Comparison of ENCODE assay signal across 1 cellular context in genomic region chr10:60521974-60522405, GRCh38.
TF ChIP-seq lines count a peak whose summit lies in the region.

No MANE protein-coding gene starts in this region.

TF ChIP-seq in HEK293, 187 proteins besides CTCF, POLR2A, EP300 and RAD21 (continued from another document and continues in another):
- TF ChIP-seq INSM2 (tag by site-specific recombination; IDR thresholded peaks at IDR 0.05) (peak; percentile 78), ZNF843 (tag by site-specific recombination; IDR thresholded peaks at IDR 0.05) (peak; percentile 87), ZNF341 (tag by site-specific recombination; IDR thresholded peaks at IDR 0.05; ENCODE audit: low read depth) (no peak), ZNF639 (tag by site-specific recombination; IDR thresholded peaks at IDR 0.05) (no peak), ZBTB1 (tag by site-specific recombination; IDR thresholded peaks at IDR 0.05) (no peak), ZXDB (tag by site-specific recombination; IDR thresholded peaks at IDR 0.05) (peak; percentile 87; the same call in 1 of the 2 replicates), PATZ1 (tag by site-specific recombination; IDR thresholded peaks at IDR 0.05) (0 out of 2 replicates have a peak, but pooled peaks have one; percentile 18), ZNF366 (tag by site-specific recombination; conservative IDR thresholded peaks at IDR 0.05) (peak; percentile 53; the same call in 1 of the 2 replicates), BCL11B (tag by site-specific recombination; IDR thresholded peaks at IDR 0.05; ENCODE audit: low read depth) (0 out of 2 replicates have a peak, but pooled peaks have one; percentile 64), ZNF561 (tag by site-specific recombination; IDR thresholded peaks at IDR 0.05; ENCODE audit: borderline replicate concordance) (peak; percentile 47; the same call in 1 of the 2 replicates), GLIS2 (tag by site-specific recombination; IDR thresholded peaks at IDR 0.05) (no peak), ZNF184 (tag by site-specific recombination; IDR thresholded peaks at IDR 0.05) (peak; percentile 72; the same call in 1 of the 2 replicates), ZBTB8A (tag by site-specific recombination; IDR thresholded peaks at IDR 0.05) (peak; percentile 61), TRIM28 (IDR thresholded peaks at IDR 0.05; ENCODE audit: borderline replicate concordance, low read length) (0 out of 2 replicates have a peak, but pooled peaks have one; percentile 34), ZNF600 (tag by site-specific recombination; IDR thresholded peaks at IDR 0.05) (0 out of 2 replicates have a peak, but pooled peaks have one; percentile 19), ZNF692 (tag by site-specific recombination; IDR thresholded peaks at IDR 0.05) (0 out of 2 replicates have a peak, but pooled peaks have one; percentile 35), AEBP2 (tag by site-specific recombination; IDR thresholded peaks at IDR 0.05; ENCODE audit: borderline replicate concordance) (no peak), KLF7 (tag by site-specific recombination; IDR thresholded peaks at IDR 0.05; ENCODE audit: borderline replicate concordance) (no peak), ZNF791 (tag by site-specific recombination; IDR thresholded peaks at IDR 0.05) (no peak), ZIC2 (tag by site-specific recombination; IDR thresholded peaks at IDR 0.05) (peak; percentile 73), ZNF624 (tag by site-specific recombination; IDR thresholded peaks at IDR 0.05) (no peak), ZNF449 (tag by site-specific recombination; IDR thresholded peaks at IDR 0.05) (peak; percentile 76), ZNF133 (tag by site-specific recombination; IDR thresholded peaks at IDR 0.05) (no peak), ZFP37 (tag by site-specific recombination; IDR thresholded peaks at IDR 0.05) (no peak), BCL6B (tag by site-specific recombination; IDR thresholded peaks at IDR 0.05) (no peak), KLF17 (tag by site-specific recombination; IDR thresholded peaks at IDR 0.05) (no peak), ZNF335 (tag by site-specific recombination; conservative IDR thresholded peaks at IDR 0.05) (no peak), ZNF266 (tag by site-specific recombination; IDR thresholded peaks at IDR 0.05; ENCODE audit: low read depth) (no peak), KLF10 (tag by site-specific recombination; IDR thresholded peaks at IDR 0.05) (peak; percentile 47; the same call in 1 of the 2 replicates), ZNF629 (tag by site-specific recombination; IDR thresholded peaks at IDR 0.05) (peak; percentile 90), ZSCAN23 (tag by site-specific recombination; IDR thresholded peaks at IDR 0.05) (no peak), SP7 (tag by site-specific recombination; IDR thresholded peaks at IDR 0.05) (peak; percentile 78), ZNF529 (tag by site-specific recombination; IDR thresholded peaks at IDR 0.05; ENCODE audit: insufficient replicate concordance) (no peak), FEZF1 (tag by site-specific recombination; IDR thresholded peaks at IDR 0.05) (peak; percentile 91), ZNF350 (tag by site-specific recombination; IDR thresholded peaks at IDR 0.05) (no peak), OSR2 (tag by site-specific recombination; IDR thresholded peaks at IDR 0.05) (peak; percentile 91), ZEB2 (tag by site-specific recombination; IDR thresholded peaks at IDR 0.05) (peak; percentile 62; the same call in 1 of the 2 replicates), ELK4 (IDR thresholded peaks at IDR 0.05; ENCODE audit: borderline replicate concordance, low read depth, low read length) (no peak), ZNF580 (tag by site-specific recombination; IDR thresholded peaks at IDR 0.05) (peak; percentile 46; the same call in 1 of the 2 replicates), ZNF596 (tag by site-specific recombination; IDR thresholded peaks at IDR 0.05) (no peak), ZBTB49 (tag by site-specific recombination; IDR thresholded peaks at IDR 0.05; ENCODE audit: low read depth) (no peak), ZNF324 (tag by site-specific recombination; IDR thresholded peaks at IDR 0.05) (no peak), IKZF3 (tag by site-specific recombination; IDR thresholded peaks at IDR 0.05) (0 out of 2 replicates have a peak, but pooled peaks have one; percentile 25), ZBTB48 (tag by site-specific recombination; IDR thresholded peaks at IDR 0.05) (peak; percentile 42; the same call in 1 of the 2 replicates), OVOL3 (tag by site-specific recombination; IDR thresholded peaks at IDR 0.05) (peak; percentile 42; the same call in 1 of the 2 replicates)
